In the genomic region with DNA sequence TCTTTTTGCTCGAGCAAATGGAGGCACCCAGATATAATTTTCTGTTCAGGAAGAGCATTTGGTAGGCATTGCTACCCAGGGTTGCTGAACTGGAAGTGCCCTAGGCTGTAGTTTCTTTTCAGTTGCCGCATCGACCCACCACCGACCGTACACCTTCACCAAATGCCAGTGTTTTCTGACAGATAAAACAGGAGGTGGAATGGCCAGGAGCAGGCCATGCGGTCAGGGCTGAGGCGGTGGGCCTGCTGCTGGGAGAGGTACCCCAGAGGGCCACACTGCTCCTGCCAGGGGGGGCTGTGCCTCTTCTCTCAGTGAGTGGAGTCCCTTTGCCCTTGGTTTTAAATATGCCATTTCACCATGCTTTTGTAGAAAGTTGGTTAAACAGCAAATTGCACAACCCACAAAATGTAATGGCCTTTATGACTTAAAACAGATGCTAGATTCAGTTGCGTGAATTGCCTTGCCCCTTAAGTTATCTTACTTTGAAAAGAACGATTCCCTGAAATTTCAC, we compare ENCODE assay signal across 8 cellular contexts. TPM values are rescaled to one million over a fixed set of nuclear protein-coding genes. Genes with fewer than 3 reads are reported as not detected.
A peak's percentile ranks its signal among the peaks of the same experiment; 100 is the strongest.
DNase-seq lines count a peak whose midpoint lies in the region; ATAC-seq and TF ChIP-seq lines count a peak whose summit lies in the region.

No MANE protein-coding gene starts in this region.

- DNase-seq in CD4-positive, CD25-positive, alpha-beta regulatory T cell: no peak
- DNase-seq in OCI-M1 (lab: John Stamatoyannopoulos, UW) (peak; percentile 27), dorsolateral prefrontal cortex (no peak), nephron progenitor cell (no peak), HPDE6-E6E7 (ENCODE audit: extremely low spot score) (no peak)

- peak overlapping the region; percentile 82 for H3K4me3 ChIP-seq in CD4-positive, CD25-positive, alpha-beta regulatory T cell (ENCODE audit: low read depth, low read length)
- peak overlapping the region in 58 of 59 donors; percentile 14 to 72 (median 53) for H3K4me3 ChIP-seq in dorsolateral prefrontal cortex

- no peaks in the 10 kb centered on the region for H3K36me3 Mint-ChIP-seq in CD4-positive, CD25-positive, alpha-beta regulatory T cell
- H3K36me3 Mint-ChIP-seq in nephron progenitor cell (ENCODE audit: low read depth): peaks cover 16% of the 10 kb centered on the region

- H3K27me3 Mint-ChIP-seq in CD4-positive, CD25-positive, alpha-beta regulatory T cell: no peaks in the 10 kb centered on the region
- H3K27me3 Mint-ChIP-seq in nephron progenitor cell (ENCODE audit: low read depth, poor library complexity): no peaks in the 10 kb centered on the region

- no peak for ATAC-seq in CD4-positive, CD25-positive, alpha-beta regulatory T cell (ENCODE audit: low read depth in 2 of 2)
- ATAC-seq in HG03571 (IDR thresholded peaks at IDR 0.05; ENCODE audit: unreplicated experiment): no peak
- ATAC-seq in GM21526 (IDR thresholded peaks at IDR 0.05; ENCODE audit: low FRiP score, unreplicated experiment): no peak
- no peak for ATAC-seq in GM21381 (IDR thresholded peaks at IDR 0.05; ENCODE audit: unreplicated experiment)

- peak overlapping the region; percentile 40 to 94 (median 86) for H3K4me3 Mint-ChIP-seq in CD4-positive, CD25-positive, alpha-beta regulatory T cell
- peak overlapping the region; percentile 35 for H3K4me3 Mint-ChIP-seq in nephron progenitor cell

- H3K9me3 ChIP-seq in CD4-positive, CD25-positive, alpha-beta regulatory T cell (ENCODE audit: control insufficient read depth in 2 of 2, low read length in 2 of 2): peaks cover 0 to 4% of the 10 kb centered on the region in 2 experiments

- no peak for TF ChIP-seq CTCF in dorsolateral prefrontal cortex (IDR thresholded peaks at IDR 0.05 in 54 of 56, conservative IDR thresholded peaks at IDR 0.05 in 2 of 56; ENCODE audit: low read depth in 1 of 56, partially characterized antibody in 56 of 56)
- TF ChIP-seq CTCF in nephron progenitor cell (IDR thresholded peaks at IDR 0.05): no peak

- H3K9me3 Mint-ChIP-seq in CD4-positive, CD25-positive, alpha-beta regulatory T cell: no peaks in the 10 kb centered on the region
- H3K9me3 Mint-ChIP-seq in nephron progenitor cell: peaks cover 8% of the 10 kb centered on the region

- peaks cover 23% of the 10 kb centered on the region for H3K4me1 ChIP-seq in CD4-positive, CD25-positive, alpha-beta regulatory T cell (ENCODE audit: control insufficient read depth, insufficient read depth, low read length, poor library complexity, severe bottlenecking)

- peaks cover 26 to 77% (median 47%) of the 10 kb centered on the region in 4 donors for H3K4me1 Mint-ChIP-seq in CD4-positive, CD25-positive, alpha-beta regulatory T cell
- peaks cover 94% of the 10 kb centered on the region for H3K4me1 Mint-ChIP-seq in nephron progenitor cell

- no peaks in the 10 kb centered on the region for H3K36me3 ChIP-seq in CD4-positive, CD25-positive, alpha-beta regulatory T cell (ENCODE audit: control insufficient read depth, insufficient read depth, low read length)

- H3K27me3 ChIP-seq in CD4-positive, CD25-positive, alpha-beta regulatory T cell (ENCODE audit: control insufficient read depth, insufficient read depth, low read length): no peaks in the 10 kb centered on the region
- H3K27me3 ChIP-seq in dorsolateral prefrontal cortex: no peaks in the 10 kb centered on the region

- H3K27ac Mint-ChIP-seq in CD4-positive, CD25-positive, alpha-beta regulatory T cell: peak overlapping the region; percentile 72 to 96 (median 94)
- H3K27ac Mint-ChIP-seq in nephron progenitor cell: peak overlapping the region; percentile 49

- peak overlapping the region; percentile 68 for H3K27ac ChIP-seq in CD4-positive, CD25-positive, alpha-beta regulatory T cell (ENCODE audit: insufficient read depth, low read length, poor library complexity, severe bottlenecking)
- H3K27ac ChIP-seq in dorsolateral prefrontal cortex: peak overlapping the region in 57 of 59 donors; percentile 11 to 91 (median 79)

- intact Hi-C loops in dorsolateral prefrontal cortex (cut with DNase I): loop anchor here (5.0 kb wide), 1 partner anchor 35 kb away; a partner anchor contains a TSS

RNA-seq across cellular contexts. Expression of a gene that starts 36.5 kb away (rescaled TPM):
- 16.4 TPM for total RNA-seq in CD4-positive, CD25-positive, alpha-beta regulatory T cell
- 1 to 10 TPM; 1.1 to 2.4 (median 1.4) TPM for polyA plus RNA-seq in CD4-positive, CD25-positive, alpha-beta regulatory T cell
- total RNA-seq in dorsolateral prefrontal cortex: 10 to 100 TPM; 24.7 to 83.6 (median 37.5) TPM

RNA-seq across cellular contexts. Expression of a gene that starts 38.2 kb away (rescaled TPM):
- total RNA-seq in CD4-positive, CD25-positive, alpha-beta regulatory T cell: 25.5 TPM
- 10 to 100 TPM; 18.6 to 33.3 (median 25.8) TPM for polyA plus RNA-seq in CD4-positive, CD25-positive, alpha-beta regulatory T cell
- 10 to 100 TPM; 32.1 to 76.5 (median 56.0) TPM for total RNA-seq in dorsolateral prefrontal cortex
